8 cellular contexts compared by ENCODE assay signal in genomic region chr18:3060667-3061580, GRCh38. TPM values are rescaled to one million over a fixed set of nuclear protein-coding genes. Genes with fewer than 3 reads are reported as not detected.
A peak's percentile ranks its signal among the peaks of the same experiment; 100 is the strongest.
DNase-seq lines count a peak whose midpoint lies in the region; ATAC-seq, FAIRE-seq and TF ChIP-seq lines count a peak whose summit lies in the region.

No MANE protein-coding gene starts in this region.

- H3K9me3 Mint-ChIP-seq in endothelial cell (ENCODE audit: unreplicated experiment) = no peaks in the 10 kb centered on the region

- peaks cover 4% of the 10 kb centered on the region for H3K27me3 Mint-ChIP-seq in endothelial cell (ENCODE audit: unreplicated experiment)

- H3K4me3 Mint-ChIP-seq in endothelial cell (ENCODE audit: unreplicated experiment) = no peak overlapping the region

- no peak for DNase-seq in GM19239 (ENCODE audit: insufficient read length, low spot score)
- peak; percentile 55 for DNase-seq in UCSD-AML1 (lab: John Stamatoyannopoulos, UW; ENCODE audit: unreplicated experiment)
- no peak for DNase-seq in endothelial cell (ENCODE audit: low spot score)
- peak in 2 of 3 donors; percentile 7 to 22 for DNase-seq in stimulated activated CD4-positive, alpha-beta T cell treated with anti-CD3 and anti-CD28 coated beads, TNF-alpha, amount 100 ng/mL, for 1 hour (ENCODE audit: low read depth in 3 of 3, low spot score in 1 of 3)
- DNase-seq in left colon = no peak
- DNase-seq in NCI-H446 (lab: John Stamatoyannopoulos, UW) = no peak
- DNase-seq in NOMO-1 treated with dmso at 0.1 percent for 144 hours (lab: John Stamatoyannopoulos, UW; ENCODE audit: unreplicated experiment) = no peak

- intact Hi-C loops in left colon (cut with DNase I, micrococcal nuclease) = no loop called here

- no peak for ATAC-seq in HG03045 (IDR thresholded peaks at IDR 0.05; ENCODE audit: unreplicated experiment)
- no peak for ATAC-seq in left colon

- no peak for TF ChIP-seq CTCF in endothelial cell (IDR thresholded peaks at IDR 0.05; ENCODE audit: unreplicated experiment)

- H3K27ac Mint-ChIP-seq in endothelial cell (ENCODE audit: unreplicated experiment) = peak overlapping the region; percentile 82

- no peaks in the 10 kb centered on the region for H3K36me3 Mint-ChIP-seq in endothelial cell (ENCODE audit: low read depth, unreplicated experiment)

- FAIRE-seq in GM19239 (lab: Jason Lieb, UNC) = peak; percentile 71

- H3K4me1 Mint-ChIP-seq in endothelial cell (ENCODE audit: unreplicated experiment) = peaks cover 28% of the 10 kb centered on the region

RNA-seq across cellular contexts. Expression of gene LPIN2, which starts 48.0 kb away (rescaled TPM):
- total RNA-seq in endothelial cell (ENCODE audit: unreplicated experiment) (26.1 TPM), left colon (10 to 100 TPM; 40.5 to 58.5 TPM)

Comparison
In these comparisons a context has a peak if more than half of its experiments do, and no peak if none do; other contexts are left out.
1. DNase-seq: peak in UCSD-AML1 (single experiment) and stimulated activated CD4-positive, alpha-beta T cell treated with anti-CD3 and anti-CD28 coated beads, TNF-alpha, amount 100 ng/mL, for 1 hour (2 of 3); none in GM19239 (single experiment), endothelial cell (single experiment), left colon (0 of 2), NCI-H446 (0 of 2) and NOMO-1 treated with dmso at 0.1 percent for 144 hours (single experiment).